11 cellular contexts compared by ENCODE assay signal in genomic region chr1:16520435-16521287, GRCh38. TPM values are rescaled to one million over a fixed set of nuclear protein-coding genes. Genes with fewer than 3 reads are reported as not detected.
A peak's percentile ranks its signal among the peaks of the same experiment; 100 is the strongest.
DNase-seq lines count a peak whose midpoint lies in the region; FAIRE-seq and TF ChIP-seq lines count a peak whose summit lies in the region.
"Not testable (repeated sequence)": the region's sequence is repeated elsewhere in the genome, so short reads cannot be mapped to it uniquely, and the experiment has no call there.
"Had no signal": no experiment of that assay in that cellular context is flagged by ENCODE, and none has a peak within 500 bp of the region (broad histone marks: within the 10 kb centered on the region; RNA-seq: fewer than 3 reads in every experiment).

No MANE protein-coding gene starts in this region.

- not testable (repeated sequence) for FAIRE-seq in bronchial epithelial cell (lab: Jason Lieb, UNC)

- H3K79me2 ChIP-seq in ACC112 (ENCODE audit: control insufficient read depth, insufficient read depth, low read length, unreplicated experiment); fibroblast of lung (ENCODE audit: control insufficient read depth, insufficient read depth, low read length): not testable (repeated sequence)

- DNase-seq in HT1080 (ENCODE audit: low read depth) (peak; percentile 89), fibroblast of lung (ENCODE audit: low read depth in 2 of 2) (peak; percentile 40 to 49), retina (peak; percentile 66)
- peak; percentile 31 to 41 for DNase-seq in activated T-cell treated with anti-CD3 and anti-CD28 coated beads, Interleukin-2, amount 50 U/mL, for 48 hours
- DNase-seq in bronchial epithelial cell (ENCODE audit: low read depth): not testable (repeated sequence)

- H3K27me3 ChIP-seq in ACC112 (ENCODE audit: insufficient read depth, low read length): peaks cover 39% of the 10 kb centered on the region
- not testable (repeated sequence) for H3K27me3 ChIP-seq in bronchial epithelial cell (ENCODE audit: control insufficient read depth, insufficient read depth, low read length)
- peaks cover 10% of the 10 kb centered on the region for H3K27me3 ChIP-seq in fibroblast of lung (ENCODE audit: control insufficient read depth, insufficient read depth, low read length)
- peaks cover 14% of the 10 kb centered on the region for H3K27me3 ChIP-seq in iPS-15b (ENCODE audit: control insufficient read depth, insufficient read depth, low read length)

- H3K9ac ChIP-seq in fibroblast of lung (ENCODE audit: insufficient read depth, low read length); iPS-15b (ENCODE audit: low read depth, low read length): not testable (repeated sequence)

- not testable (repeated sequence) for H4K20me1 ChIP-seq in fibroblast of lung (ENCODE audit: control insufficient read depth, extremely low read depth, insufficient read depth, low read length)

- H3K4me3 ChIP-seq in ACC112 (ENCODE audit: low read depth, low read length) (0 out of 2 replicates have a peak overlapping the region, but pooled peaks have one; percentile 21), bronchial epithelial cell (ENCODE audit: low read depth, low read length) (peak overlapping the region; percentile 12), fibroblast of lung (replicated peaks in 1 of 4; ENCODE audit: control extremely low read depth in 1 of 4, insufficient read depth in 1 of 4, low read depth in 3 of 4, low read length in 4 of 4) (peak overlapping the region in 2 of 4 experiments; percentile 10 to 45), iPS-15b (ENCODE audit: low read depth, low read length) (peak overlapping the region; percentile 53), mesodermal cell (ENCODE audit: extremely low read depth, insufficient read depth, low read length, poor library complexity, severe bottlenecking) (peak overlapping the region; percentile 27)

- peak overlapping the region; percentile 50 for H2AFZ ChIP-seq in ACC112 (ENCODE audit: low read length, unreplicated experiment)
- not testable (repeated sequence) for H2AFZ ChIP-seq in fibroblast of lung (ENCODE audit: low read length)

- TF ChIP-seq CTCF in bronchial epithelial cell (IDR thresholded peaks at IDR 0.05; ENCODE audit: insufficient read depth, low read length, severe bottlenecking); fibroblast of lung (conservative IDR thresholded peaks at IDR 0.05 in 1 of 2, IDR thresholded peaks at IDR 0.05 in 1 of 2; ENCODE audit: low read depth in 1 of 2, low read length in 2 of 2): not testable (repeated sequence)

- H3K4me2 ChIP-seq in fibroblast of lung (ENCODE audit: extremely low read depth, insufficient read depth, low read length): peak overlapping the region; percentile 23

- not testable (repeated sequence) for H3K27ac ChIP-seq in ACC112 (ENCODE audit: low read depth, low read length); fibroblast of lung (ENCODE audit: insufficient read depth, low read length); mesodermal cell (ENCODE audit: low read depth, low read length, severe bottlenecking)

- H3K9me3 ChIP-seq in fibroblast of lung (ENCODE audit: control insufficient read depth, insufficient read depth, low read depth, low read length); iPS-15b (ENCODE audit: control insufficient read depth, insufficient read depth, low read length); mesodermal cell (ENCODE audit: control insufficient read depth, low read length): not testable (repeated sequence)

- 26 to 30% methylated on average over 39 to 46 of the region's 48 CpGs for WGBS in mesodermal cell (ENCODE audit: insufficient coverage in 2 of 2), 2 experiments

- H3K4me1 ChIP-seq in ACC112 (ENCODE audit: control insufficient read depth, insufficient read depth, low read length, unreplicated experiment); fibroblast of lung (ENCODE audit: control insufficient read depth, extremely low read depth, insufficient read depth, low read length); iPS-15b (ENCODE audit: control insufficient read depth, insufficient read depth, low read length); mesodermal cell (ENCODE audit: control insufficient read depth, insufficient read depth, low read length, poor library complexity, severe bottlenecking): not testable (repeated sequence)

- H3K36me3 ChIP-seq in ACC112 (ENCODE audit: insufficient read depth, low read length); bronchial epithelial cell (ENCODE audit: control insufficient read depth, insufficient read depth, low read length); fibroblast of lung (ENCODE audit: control insufficient read depth, insufficient read depth, low read length); iPS-15b (ENCODE audit: control insufficient read depth, insufficient read depth, low read length); mesodermal cell (ENCODE audit: control insufficient read depth, insufficient read depth, low read length): not testable (repeated sequence)

RNA-seq across cellular contexts. Expression of gene RNU1-1, which starts 6.6 kb away (rescaled TPM):
- under 0.01 TPM in 1 of 2 replicates, not detected in the other for total RNA-seq in HT1080 (2014; rRNA removed; shearing (Covaris generic))
- not detected in 2 replicates for polyA plus RNA-seq in HT1080 (2015; cell fraction: cytosol; rRNA removed)
- polyA plus RNA-seq in HT1080 (2015; cell fraction: nucleus; rRNA removed): not detected in 2 replicates
- total RNA-seq in bronchial epithelial cell (2,323 and 5,262 TPM in 2 replicates), fibroblast of lung (under 0.01 and 3,997 TPM in 2 replicates)
- not detected in 2 replicates for polyA plus RNA-seq in fibroblast of lung
- 44.1 and 65.6 TPM in 2 replicates for polyA plus RNA-seq in fibroblast of lung (2012)
- under 0.01 TPM in 2 replicates for polyA minus RNA-seq in fibroblast of lung (ENCODE audit: low replicate concordance)
- 6,211 TPM for polyA plus RNA-seq in mesodermal cell (2013, experiment 1 of 2)
- 13,330 TPM for polyA plus RNA-seq in mesodermal cell (2013, experiment 2 of 2)
- polyA plus RNA-seq: neural cell, psoas muscle, stomach had no signal
